8 cellular contexts compared by ENCODE assay signal in the genomic region with DNA sequence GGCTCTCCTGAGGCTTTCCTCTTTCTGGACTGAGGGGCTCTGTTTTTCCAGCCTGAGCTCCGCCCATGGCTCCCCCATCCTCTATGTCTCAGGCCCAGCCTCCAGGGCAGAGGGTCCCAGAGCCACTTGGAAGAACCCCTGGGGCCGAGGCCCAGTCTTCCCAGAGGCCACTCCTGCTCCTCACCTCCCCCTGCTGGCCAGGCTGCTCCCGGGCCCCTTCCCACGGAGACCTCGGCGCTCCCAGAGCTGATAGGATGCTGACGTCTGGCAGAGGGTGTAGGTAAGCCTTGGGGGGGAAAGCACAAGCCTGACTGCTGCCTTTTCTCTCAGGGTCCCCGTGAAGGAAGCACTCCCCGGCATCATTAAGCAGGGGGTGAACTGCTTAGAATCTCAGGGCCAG. TPM values are rescaled to one million over a fixed set of nuclear protein-coding genes. Genes with fewer than 3 reads are reported as not detected.
DNase-seq lines count a peak whose midpoint lies in the region; ATAC-seq, FAIRE-seq and TF ChIP-seq lines count a peak whose summit lies in the region.

No MANE protein-coding gene starts in this region.

- peaks cover 4% of the 10 kb centered on the region for H3K27me3 ChIP-seq in bronchial epithelial cell (ENCODE audit: control insufficient read depth, insufficient read depth, low read length)

- DNase-seq in EH (ENCODE audit: low read depth) (peak; percentile 29), HT-29 (ENCODE audit: low spot score) (peak; percentile 13), bronchial epithelial cell (ENCODE audit: low read depth) (peak; percentile 4), mucosa of descending colon (peak in 2 of 3 donors; percentile 54 to 65), RWPE1 (ENCODE audit: low spot score) (no peak)
- no peak for DNase-seq in NK-92 treated with Interleukin-12 subunit alpha and Interleukin-12 subunit beta, amount 100 ng/mL, for 24 hours (lab: John Stamatoyannopoulos, UW)

- H3K4me1 ChIP-seq in mucosa of descending colon (ENCODE audit: low read depth) = no peaks in the 10 kb centered on the region

- H3K36me3 ChIP-seq in bronchial epithelial cell (ENCODE audit: control insufficient read depth, insufficient read depth, low read length) (no peaks in the 10 kb centered on the region), mucosa of descending colon (ENCODE audit: low read depth) (no peaks in the 10 kb centered on the region)

- CTCF ChIA-PET in RWPE1 (lab: Yijun Ruan, JAX) = no interaction called here

- FAIRE-seq in bronchial epithelial cell (lab: Jason Lieb, UNC) = no peak

- ATAC-seq in mucosa of descending colon (peak; percentile 53), GM18861 (IDR thresholded peaks at IDR 0.05; ENCODE audit: unreplicated experiment) (no peak), GM18502 (IDR thresholded peaks at IDR 0.05; ENCODE audit: poor library complexity, unreplicated experiment) (no peak)

- no peaks in the 10 kb centered on the region for H3K9me3 ChIP-seq in mucosa of descending colon

- H3K27ac ChIP-seq in RWPE1 = no peak overlapping the region

- H3K4me3 ChIP-seq in bronchial epithelial cell (ENCODE audit: low read depth, low read length) (no peak overlapping the region), mucosa of descending colon (no peak overlapping the region)

- POLR2A ChIA-PET in RWPE1 (lab: Yijun Ruan, JAX; ENCODE audit: low non-redundant PET) = no interaction called here

- TF ChIP-seq CTCF in bronchial epithelial cell (IDR thresholded peaks at IDR 0.05; ENCODE audit: insufficient read depth, low read length, severe bottlenecking) (peak; percentile 77), mucosa of descending colon (IDR thresholded peaks at IDR 0.05) (peak; percentile 36), RWPE1 (conservative IDR thresholded peaks at IDR 0.05; ENCODE audit: low read depth) (no peak; the same call in 1 of the 2 replicates)

- intact Hi-C loops in mucosa of descending colon (cut with DNase I, micrococcal nuclease) = loop anchor here in 1 of 2 donors (10.0 kb wide), 1 partner anchor 102 kb away; no protein-coding TSS in a partner anchor

RNA-seq across cellular contexts. Expression of a gene that starts 51.4 kb away (rescaled TPM):
- 50.2 and 52.3 TPM in 2 replicates for total RNA-seq in HT-29 (2014; rRNA removed; shearing (Covaris generic))
- total RNA-seq in bronchial epithelial cell = 91.6 and 242 TPM in 2 replicates
- total RNA-seq in mucosa of descending colon = 100 to 1,000 TPM; 107 to 144 (median 125) TPM

RNA-seq across cellular contexts. Expression of a gene that starts 51.8 kb away (rescaled TPM):
- total RNA-seq in HT-29 (2014; rRNA removed; shearing (Covaris generic)) = 48.0 and 51.4 TPM in 2 replicates
- total RNA-seq in bronchial epithelial cell (112 and 140 TPM in 2 replicates), mucosa of descending colon (10 to 100 TPM; 52.5 to 82.9 (median 78.5) TPM)

Comparison
In these comparisons a context has a peak if more than half of its experiments do, and no peak if none do; other contexts are left out.
1. DNase-seq: peak in EH (single experiment), HT-29 (single experiment), bronchial epithelial cell (single experiment) and mucosa of descending colon (2 of 3); none in RWPE1 (single experiment) and NK-92 treated with Interleukin-12 subunit alpha and Interleukin-12 subunit beta, amount 100 ng/mL, for 24 hours (single experiment).